ENCODE assay signal across 19 cellular contexts in genomic region chr9:99411068-99411467, GRCh38.
DNase-seq lines count a peak whose midpoint lies in the region; ATAC-seq, FAIRE-seq and TF ChIP-seq lines count a peak whose summit lies in the region.
"Had no signal": no experiment of that assay in that cellular context is flagged by ENCODE, and none has a peak within 500 bp of the region (broad histone marks: within the 10 kb centered on the region; RNA-seq: fewer than 3 reads in every experiment).

No MANE protein-coding gene starts in this region.

- H3K4me1 ChIP-seq in heart right ventricle = peaks cover 0 to 8% (median 3%) of the 10 kb centered on the region in 9 donors
- no peaks in the 10 kb centered on the region for H3K4me1 ChIP-seq in lower lobe of right lung
- H3K4me1 ChIP-seq: transverse colon had no signal

- no peak overlapping the region for H3K4me3 ChIP-seq in WERI-Rb-1 (ENCODE audit: low read depth, low read length)
- H3K4me3 ChIP-seq in foreskin fibroblast (ENCODE audit: low read depth in 1 of 2, low read length in 2 of 2) = no peak overlapping the region
- H3K4me3 ChIP-seq in heart right ventricle = no peak overlapping the region
- no peak overlapping the region for H3K4me3 ChIP-seq in lower lobe of right lung
- H3K4me3 ChIP-seq: transverse colon had no signal

- H3K36me3 ChIP-seq in WERI-Rb-1 (no peaks in the 10 kb centered on the region), heart right ventricle (no peaks in the 10 kb centered on the region), lower lobe of right lung (no peaks in the 10 kb centered on the region)
- H3K36me3 ChIP-seq: transverse colon had no signal

- peak; percentile 8 for DNase-seq in NCI-H82 (lab: John Stamatoyannopoulos, UW)
- no peak for DNase-seq in NCI-H82 treated with DMSO at 0.1 percent for 48 hours (lab: John Stamatoyannopoulos, UW; ENCODE audit: unreplicated experiment)
- DNase-seq in WERI-Rb-1 = peak; percentile 26
- peak; percentile 57 to 70 for DNase-seq in foreskin fibroblast
- DNase-seq in urothelium cell line (ENCODE audit: low spot score) = peak; percentile 20
- no peak for DNase-seq in heart right ventricle
- DNase-seq in lower lobe of right lung = no peak
- no peak for DNase-seq in NCI-H2029 (lab: John Stamatoyannopoulos, UW)
- DNase-seq: activated CD8-positive, alpha-beta memory T cell treated with anti-CD3 and anti-CD28 coated beads, Interleukin-2, amount 10 ng/mL, durations not matched to agents 7 days and 5 days; amygdala; DMS153; NCI-H1436 treated with DMSO at 0.1 percent for 48 hours; NCI-H226; SHP77 treated with DMSO at 0.1 percent for 48 hours; stimulated activated CD4-positive, alpha-beta T cell treated with anti-CD3 and anti-CD28 coated beads, Interleukin-15, amount 100 ng/mL, for 24 hours; stimulated activated naive CD4-positive, alpha-beta T cell; transverse colon had no signal

- H3K27ac ChIP-seq in WERI-Rb-1 = peak overlapping the region; percentile 37
- H3K27ac ChIP-seq in heart right ventricle = no peak overlapping the region
- H3K27ac ChIP-seq in lower lobe of right lung = no peak overlapping the region
- H3K27ac ChIP-seq: transverse colon had no signal

- intact Hi-C loops in heart right ventricle (cut with DNase I) = no loop called here
- intact Hi-C loops in lower lobe of right lung (cut with DNase I) = no loop called here

- no peak for FAIRE-seq in urothelium cell line (lab: Jason Lieb, UNC)
- FAIRE-seq: endometrium, GM18507 had no signal

- ATAC-seq in heart right ventricle (no peak), lower lobe of right lung (no peak)
- ATAC-seq: activated CD8-positive, alpha-beta memory T cell treated with anti-CD3 and anti-CD28 coated beads, Interleukin-2, amount 10 ng/mL, durations not matched to agents 7 days and 5 days had no signal

- TF ChIP-seq CTCF in WERI-Rb-1 (IDR thresholded peaks at IDR 0.05; ENCODE audit: low read depth, low read length) = no peak
- no peak for TF ChIP-seq CTCF in foreskin fibroblast (IDR thresholded peaks at IDR 0.05; ENCODE audit: low read depth, low read length)
- no peak for TF ChIP-seq CTCF in heart right ventricle (IDR thresholded peaks at IDR 0.05)
- no peak for TF ChIP-seq CTCF in lower lobe of right lung (IDR thresholded peaks at IDR 0.05)

- H3K9me3 ChIP-seq in WERI-Rb-1 (ENCODE audit: severe bottlenecking) (no peaks in the 10 kb centered on the region), heart right ventricle (peaks cover 0 to 7% (median 0%) of the 10 kb centered on the region in 11 donors), lower lobe of right lung (no peaks in the 10 kb centered on the region)
- H3K9me3 ChIP-seq: transverse colon had no signal

- H3K27me3 ChIP-seq in WERI-Rb-1 (ENCODE audit: insufficient read depth, low read depth, severe bottlenecking) = no peaks in the 10 kb centered on the region
- no peaks in the 10 kb centered on the region for H3K27me3 ChIP-seq in heart right ventricle
- no peaks in the 10 kb centered on the region for H3K27me3 ChIP-seq in lower lobe of right lung (ENCODE audit: low read depth)
- H3K27me3 ChIP-seq: transverse colon had no signal

- WGBS in heart right ventricle, 2 donors = 60 to 78% methylated on average over 1 of the region's 1 CpG

Comparison
In these comparisons a context has a peak if more than half of its experiments do, and no peak if none do; other contexts are left out.
1. DNase-seq: peak in NCI-H82 (single experiment), WERI-Rb-1 (single experiment), foreskin fibroblast (2 of 2) and urothelium cell line (single experiment); none in NCI-H82 treated with DMSO at 0.1 percent for 48 hours (single experiment), heart right ventricle (0 of 2), lower lobe of right lung (single experiment) and NCI-H2029 (single experiment).